21 cellular contexts compared by ENCODE assay signal in the genomic region with DNA sequence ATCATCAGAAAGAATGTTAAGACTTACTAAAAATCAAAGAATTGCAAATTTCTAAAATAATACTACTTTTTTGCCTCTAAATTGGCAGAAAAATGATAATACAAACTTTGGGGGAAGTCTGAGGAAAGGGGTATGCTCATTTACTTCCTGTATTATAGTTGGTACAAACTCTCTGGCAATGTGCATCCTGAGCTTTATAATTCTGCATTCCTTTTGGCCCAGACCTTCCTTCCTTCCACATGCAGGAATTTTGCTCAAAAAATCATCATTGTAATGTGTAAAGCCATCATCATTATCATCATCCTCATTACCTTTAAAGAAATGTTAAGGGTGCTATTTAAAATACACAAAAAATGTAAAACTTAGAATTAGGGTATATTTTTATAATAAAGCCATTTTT.
"Had no signal": no experiment of that assay in that cellular context is flagged by ENCODE, and none has a peak within 500 bp of the region (broad histone marks: within the 10 kb centered on the region; RNA-seq: fewer than 3 reads in every experiment).

No MANE protein-coding gene starts in this region.

- H3K36me3 ChIP-seq: SJSA1 had no signal

- H3K27me3 ChIP-seq: SJSA1 had no signal

- H3K4me3 ChIP-seq: SJSA1, SK-N-MC had no signal

- DNase-seq: Karpas-422, KG1, MM.1S, NCI-H1092 treated with DMSO at 0.1 percent for 48 hours, NCI-H1436, NCI-H187, NCI-H2029, NCI-H2081 treated with DMSO at 0.1 percent for 48 hours, NCI-H2171, NCI-H226, NCI-H446, NCI-H510A, NCI-H524 treated with DMSO at 0.1 percent for 48 hours, NCI-H69, NCI-H774, Right ventricle myocardium superior, RPMI8226, SIG-M5 had no signal

- H3K27ac ChIP-seq: HL-60, SJSA1, SK-N-MC had no signal

- H3K9me3 ChIP-seq: SJSA1 had no signal
